19 cellular contexts compared by ENCODE assay signal in genomic region chr2:217513256-217513655, GRCh38.
A peak's percentile ranks its signal among the peaks of the same experiment; 100 is the strongest.
DNase-seq lines count a peak whose midpoint lies in the region; ATAC-seq and TF ChIP-seq lines count a peak whose summit lies in the region.
"Had no signal": no experiment of that assay in that cellular context is flagged by ENCODE, and none has a peak within 500 bp of the region (broad histone marks: within the 10 kb centered on the region; RNA-seq: fewer than 3 reads in every experiment).

No MANE protein-coding gene starts in this region.

- WGBS in IMR-90 (ENCODE audit: extremely low coverage in 2 of 2, insufficient read length in 1 of 2), 2 experiments = no CpG with 5 or more reads among the region's 1 CpG
- 32% methylated on average over 1 of the region's 1 CpG for WGBS in hepatocyte (ENCODE audit: low lambda C conversion rate, missing lambda C conversion rate)
- WGBS in heart left ventricle, 4 donors = 30 to 45% (median 39%) methylated on average over 1 of the region's 1 CpG

- no peak overlapping the region for H3K56ac ChIP-seq in IMR-90 (ENCODE audit: extremely low read depth, insufficient read depth, low read length)

- H2AFZ ChIP-seq in IMR-90 (replicated peaks; ENCODE audit: low read length, poor library complexity) (no peak overlapping the region), hepatocyte (no peak overlapping the region)

- peak overlapping the region; percentile 87 for H3K18ac ChIP-seq in IMR-90 (ENCODE audit: low read depth, low read length)

- H3K9me3 ChIP-seq in IMR-90 (ENCODE audit: control insufficient read depth, insufficient read depth, low read length) = no peaks in the 10 kb centered on the region
- no peaks in the 10 kb centered on the region for H3K9me3 ChIP-seq in hepatocyte (ENCODE audit: low read depth)
- no peaks in the 10 kb centered on the region for H3K9me3 ChIP-seq in heart left ventricle
- H3K9me3 ChIP-seq: BE2C, SJCRH30 had no signal

- H3K9me1 ChIP-seq in IMR-90 (ENCODE audit: insufficient read depth, low read length) = peaks cover 6% of the 10 kb centered on the region; the same call in 1 of the 2 replicates

- no peaks in the 10 kb centered on the region for H3K36me3 ChIP-seq in IMR-90 (ENCODE audit: control insufficient read depth, insufficient read depth, low read length)
- H3K36me3 ChIP-seq in hepatocyte (replicated peaks; ENCODE audit: insufficient read depth, low read depth) = no peaks in the 10 kb centered on the region
- H3K36me3 ChIP-seq in heart left ventricle = no peaks in the 10 kb centered on the region
- H3K36me3 ChIP-seq: BE2C, SJCRH30 had no signal

- dilution Hi-C loops in IMR-90 (cut with HindIII; ENCODE audit: low sequenced_read_pairs, unreplicated experiment) = loop anchor here (25.0 kb wide), 2 partner anchors 826 to 1001 kb away; partner anchors contain the start of gene IGFBP5

- TF ChIP-seq POLR2A in IMR-90 (IDR thresholded peaks at IDR 0.05; ENCODE audit: low read depth, low read length) = no peak
- TF ChIP-seq POLR2A in heart left ventricle (IDR thresholded peaks at IDR 0.05) = no peak

- peak overlapping the region; percentile 12; the same call in 1 of the 2 replicates for H4K91ac ChIP-seq in IMR-90 (ENCODE audit: insufficient read depth, low read depth, low read length)

- H2BK20ac ChIP-seq in IMR-90 (ENCODE audit: low read depth, low read length) = peak overlapping the region; percentile 50

- H2BK5ac ChIP-seq in IMR-90 (ENCODE audit: low read depth, low read length, poor library complexity, severe bottlenecking) = peak overlapping the region; percentile 7

- H4K5ac ChIP-seq in IMR-90 (ENCODE audit: low read depth, low read length) = peak overlapping the region; percentile 64

- peak overlapping the region; percentile 67 to 75; a peak in 3 of 4 replicates for H4K8ac ChIP-seq in IMR-90 (ENCODE audit: low read depth in 2 of 2, low read length in 2 of 2)

- H3K27me3 ChIP-seq in IMR-90 (ENCODE audit: control insufficient read depth, insufficient read depth, low read length) (no peaks in the 10 kb centered on the region), hepatocyte (no peaks in the 10 kb centered on the region), heart left ventricle (no peaks in the 10 kb centered on the region)
- H3K27me3 ChIP-seq: BE2C, SJCRH30 had no signal

- H3K14ac ChIP-seq in IMR-90 (replicated peaks; ENCODE audit: low read depth, low read length) = no peak overlapping the region; the same call in 1 of the 2 replicates

- H3K4me3 ChIP-seq in IMR-90 (ENCODE audit: insufficient read depth, low read depth, low read length) = no peak overlapping the region
- no peak overlapping the region for H3K4me3 ChIP-seq in hepatocyte
- H3K4me3 ChIP-seq in heart left ventricle = no peak overlapping the region
- H3K4me3 ChIP-seq: SJCRH30 had no signal

- H3K27ac Mint-ChIP-seq in osteocyte (ENCODE audit: unreplicated experiment) = peak overlapping the region; percentile 2
- H3K27ac Mint-ChIP-seq in type B pancreatic cell = no peak overlapping the region

- no peaks in the 10 kb centered on the region for H3K79me2 ChIP-seq in hepatocyte

- H3K9me3 Mint-ChIP-seq in osteocyte (ENCODE audit: unreplicated experiment) = no peaks in the 10 kb centered on the region
- H3K9me3 Mint-ChIP-seq in type B pancreatic cell = no peaks in the 10 kb centered on the region

- no peaks in the 10 kb centered on the region for H4K20me1 ChIP-seq in IMR-90 (ENCODE audit: insufficient read depth, low read length)
- H4K20me1 ChIP-seq in hepatocyte (ENCODE audit: insufficient read depth, poor library complexity, severe bottlenecking) = no peaks in the 10 kb centered on the region

- H3K27me3 Mint-ChIP-seq in osteocyte (ENCODE audit: unreplicated experiment) (no peaks in the 10 kb centered on the region), type B pancreatic cell (no peaks in the 10 kb centered on the region)

- no peak overlapping the region for H2AK9ac ChIP-seq in IMR-90 (replicated peaks; ENCODE audit: low read depth, low read length, poor library complexity)

- H2BK15ac ChIP-seq in IMR-90 (ENCODE audit: low read depth, low read length) = peak overlapping the region; percentile 13; the same call in 2 of the 3 replicates

- CTCF ChIA-PET in IMR-90 (lab: Yijun Ruan, JAX) = interaction anchor here (1.0 to 2.0 kb wide), 2 partner anchors 200 to 243 kb away, joined by 4 to 5 read pairs; no protein-coding TSS in a partner anchor

- H3K23ac ChIP-seq in IMR-90 (ENCODE audit: low read depth, low read length) = 0 out of 2 replicates have a peak overlapping the region, but pooled peaks have one; percentile 14

- POLR2A ChIA-PET in IMR-90 (lab: Charles Lee; ENCODE audit: unreplicated experiment) = interaction anchor here (0.5 kb wide), 1 partner anchor 175 kb away, joined by 10 read pairs; no protein-coding TSS in a partner anchor

- H3K4me3 Mint-ChIP-seq in osteocyte (ENCODE audit: unreplicated experiment) (no peak overlapping the region), type B pancreatic cell (no peak overlapping the region)

- H3K4me1 ChIP-seq in IMR-90 (ENCODE audit: control insufficient read depth, insufficient read depth, low read length) (peaks cover 20% of the 10 kb centered on the region), hepatocyte (ENCODE audit: insufficient read depth) (peaks cover 16% of the 10 kb centered on the region), heart left ventricle (peaks cover 0 to 29% (median 6%) of the 10 kb centered on the region in 12 donors)

- peak; percentile 15 for ATAC-seq in IMR-90 (ENCODE audit: low read depth)
- no peak for ATAC-seq in heart left ventricle

- peak overlapping the region; percentile 88; the same call in 1 of the 2 replicates for H3K4ac ChIP-seq in IMR-90 (ENCODE audit: low read depth, low read length)

- intact Hi-C loops in IMR-90 (cut with micrococcal nuclease) = loop anchor here (5.0 to 10.0 kb wide), 2 partner anchors 131 to 468 kb away; no protein-coding TSS in a partner anchor
- intact Hi-C loops in heart left ventricle (cut with DNase I) = loop anchor here in 9 of 10 donors (2.0 to 10.0 kb wide), 15 partner anchors 199 to 998 kb away; partner anchors contain the start of gene IGFBP5 (in 5 of the 9)

- peak overlapping the region; percentile 70 for H3K4me2 ChIP-seq in IMR-90 (ENCODE audit: low read depth, low read length)
- H3K4me2 ChIP-seq in hepatocyte = peak overlapping the region; percentile 1
- H3K4me2 ChIP-seq: KMS-11 had no signal

- peak overlapping the region; percentile 48; the same call in 1 of the 2 replicates for H3K27ac ChIP-seq in IMR-90 (ENCODE audit: insufficient read depth, low read length)
- H3K27ac ChIP-seq in hepatocyte = no peak overlapping the region
- H3K27ac ChIP-seq in heart left ventricle = no peak overlapping the region
- H3K27ac ChIP-seq: KMS-11, SJCRH30 had no signal

- TF ChIP-seq CTCF in IMR-90 (conservative IDR thresholded peaks at IDR 0.05; ENCODE audit: low read depth, low read length) = no peak
- TF ChIP-seq CTCF in hepatocyte (IDR thresholded peaks at IDR 0.05; ENCODE audit: poor library complexity) = no peak
- no peak for TF ChIP-seq CTCF in osteocyte (IDR thresholded peaks at IDR 0.05)
- TF ChIP-seq CTCF in heart left ventricle (IDR thresholded peaks at IDR 0.05) = no peak
- TF ChIP-seq CTCF in type B pancreatic cell (conservative IDR thresholded peaks at IDR 0.05) = no peak

- H2AK5ac ChIP-seq in IMR-90 (ENCODE audit: low read depth, low read length) = no peak overlapping the region

- peaks cover 43% of the 10 kb centered on the region for H3K4me1 Mint-ChIP-seq in osteocyte (ENCODE audit: unreplicated experiment)
- peaks cover 36% of the 10 kb centered on the region for H3K4me1 Mint-ChIP-seq in type B pancreatic cell (ENCODE audit: unreplicated experiment)

- H3K9ac ChIP-seq in IMR-90 (ENCODE audit: low read depth, low read length) = peak overlapping the region; percentile 66
- H3K9ac ChIP-seq: KMS-11 had no signal

- H3K9me2 ChIP-seq in hepatocyte (replicated peaks; ENCODE audit: insufficient read depth) = no peaks in the 10 kb centered on the region

- TF ChIP-seq RAD21 in IMR-90 (IDR thresholded peaks at IDR 0.05; ENCODE audit: low read length) = no peak

- H2BK120ac ChIP-seq in IMR-90 (ENCODE audit: low read depth, low read length) = peak overlapping the region; percentile 92

- H3K36me3 Mint-ChIP-seq in osteocyte (ENCODE audit: unreplicated experiment) = no peaks in the 10 kb centered on the region
- H3K36me3 Mint-ChIP-seq in type B pancreatic cell = no peaks in the 10 kb centered on the region

- in situ Hi-C loops in IMR-90 (cut with MboI; ENCODE audit: low sequenced_read_pairs) = loop anchor here (5.0 to 25.0 kb wide), 4 partner anchors 199 to 1001 kb away; no protein-coding TSS in a partner anchor

- BruUV-seq in IMR-90 (replicated peaks; lab: Mats Ljungman, UMichigan) = no TSS peak

- no peaks in the 10 kb centered on the region for H3K79me1 ChIP-seq in IMR-90 (ENCODE audit: low read depth in 1 of 2, low read length in 2 of 2)

- no peak for DNase-seq in IMR-90
- peak; percentile 66 for DNase-seq in amniotic epithelial cell (ENCODE audit: low read depth)
- no peak for DNase-seq in hepatocyte (ENCODE audit: low spot score)
- no peak for DNase-seq in osteocyte (ENCODE audit: extremely low spot score, unreplicated experiment)
- DNase-seq in heart left ventricle = no peak
- DNase-seq in MV-4-11 (lab: John Stamatoyannopoulos, UW) = no peak
- DNase-seq in type B pancreatic cell (ENCODE audit: extremely low spot score, unreplicated experiment) = no peak
- DNase-seq: BE2C, EL, GF-D8, GOT3, HCEC 1CT, NCI-H1105 treated with DMSO at 0.1 percent for 48 hours, NCI-H2029 treated with DMSO at 0.1 percent for 48 hours, NCI-H345, NCI-H524, NCI-H82, SJCRH30 had no signal

TF ChIP-seq in IMR-90, 13 proteins besides CTCF, POLR2A, EP300 and RAD21 (continues in another document):
- no peak for TF ChIP-seq MXI1 (IDR thresholded peaks at IDR 0.05; ENCODE audit: borderline replicate concordance, low read depth, low read length)
- no peak for TF ChIP-seq MAFK (IDR thresholded peaks at IDR 0.05; ENCODE audit: low read depth, low read length)
- TF ChIP-seq RFX5 (IDR thresholded peaks at IDR 0.05; ENCODE audit: low read depth, low read length) = no peak
- no peak for TF ChIP-seq BHLHE40 (IDR thresholded peaks at IDR 0.05; ENCODE audit: low read depth, low read length)
- no peak for TF ChIP-seq ELK1 (IDR thresholded peaks at IDR 0.05; ENCODE audit: borderline replicate concordance, low read depth, low read length)
- no peak for TF ChIP-seq NFE2L2 (IDR thresholded peaks at IDR 0.05; ENCODE audit: low read depth, low read length)
- TF ChIP-seq FOS (IDR thresholded peaks at IDR 0.05; ENCODE audit: low read depth, low read length) = no peak
- TF ChIP-seq SMC3 (IDR thresholded peaks at IDR 0.05; ENCODE audit: low read depth, low read length) = no peak
- no peak for TF ChIP-seq CHD1 (IDR thresholded peaks at IDR 0.05; ENCODE audit: low read depth, low read length)
